13 cellular contexts compared by ENCODE assay signal in the genomic region with DNA sequence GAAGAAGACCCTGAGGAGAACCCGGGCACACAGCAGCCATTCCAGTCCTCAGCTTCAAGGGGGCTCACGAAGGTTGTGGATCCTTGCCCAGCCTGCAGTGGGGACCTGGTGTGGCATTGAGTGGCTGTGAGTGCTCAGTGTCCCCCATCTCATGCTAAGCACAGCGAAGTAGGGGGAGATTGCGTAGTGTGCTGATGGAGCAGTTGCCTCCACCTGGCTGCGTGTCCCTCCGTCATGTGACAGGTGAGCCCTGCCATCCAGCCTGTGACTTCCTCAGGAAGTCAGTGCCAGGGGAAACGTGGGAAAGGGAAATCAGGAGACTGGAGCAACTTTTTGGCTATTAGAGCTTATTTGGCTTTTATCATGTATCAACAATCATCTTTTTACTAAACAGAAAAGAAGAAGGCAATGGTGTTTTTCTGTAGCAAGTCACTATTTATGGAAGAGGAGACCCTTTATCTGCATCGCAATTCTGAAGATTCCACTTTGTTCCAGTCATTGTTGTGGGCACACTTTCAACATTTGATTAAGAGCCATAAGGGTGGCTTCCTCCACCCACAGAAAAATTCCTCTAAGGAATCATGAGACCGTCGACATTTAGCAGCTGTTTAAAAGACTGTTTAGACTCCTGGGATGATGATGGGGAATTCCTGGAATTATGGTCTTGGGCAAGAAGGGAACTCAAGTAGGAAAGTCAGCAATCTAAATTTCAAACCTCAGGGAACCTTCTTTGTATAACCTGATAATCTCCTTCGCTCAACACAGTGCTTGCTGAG.
DNase-seq lines count a peak whose midpoint lies in the region; ATAC-seq and TF ChIP-seq lines count a peak whose summit lies in the region.
"Had no signal": no experiment of that assay in that cellular context is flagged by ENCODE, and none has a peak within 500 bp of the region (broad histone marks: within the 10 kb centered on the region; RNA-seq: fewer than 3 reads in every experiment).

No MANE protein-coding gene starts in this region.

- intact Hi-C loops in colonic mucosa (cut with DNase I) (no loop called here), spleen (cut with DNase I; ENCODE audit: low total_unique reads) (no loop called here), CD14-positive monocyte (cut with micrococcal nuclease) (no loop called here)

- H3K4me3 ChIP-seq in colonic mucosa, result no peak overlapping the region
- no peak overlapping the region for H3K4me3 ChIP-seq in spleen
- H3K4me3 ChIP-seq in effector memory CD4-positive, alpha-beta T cell (ENCODE audit: insufficient read depth, low read depth, low read length, poor library complexity, severe bottlenecking), result no peak overlapping the region

- H3K27me3 Mint-ChIP-seq in CD14-positive monocyte (ENCODE audit: low read depth in 3 of 3), result peaks cover 4 to 8% (median 5%) of the 10 kb centered on the region in 3 donors
- H3K27me3 Mint-ChIP-seq in activated CD4-positive, alpha-beta memory T cell treated with anti-CD3 and anti-CD28 coated beads, Interleukin-2, amount 10 ng/mL, durations not matched to agents 7 days and 5 days, result peaks cover 24% of the 10 kb centered on the region

- peaks cover 6% of the 10 kb centered on the region for H3K4me1 Mint-ChIP-seq in CD14-positive monocyte
- peaks cover 9% of the 10 kb centered on the region for H3K4me1 Mint-ChIP-seq in activated CD4-positive, alpha-beta memory T cell treated with anti-CD3 and anti-CD28 coated beads, Interleukin-2, amount 10 ng/mL, durations not matched to agents 7 days and 5 days
- H3K4me1 Mint-ChIP-seq: naive B cell had no signal

- H3K9me3 Mint-ChIP-seq in CD14-positive monocyte, result peaks cover 0 to 3% (median 0%) of the 10 kb centered on the region in 7 donors
- H3K9me3 Mint-ChIP-seq in activated CD4-positive, alpha-beta memory T cell treated with anti-CD3 and anti-CD28 coated beads, Interleukin-2, amount 10 ng/mL, durations not matched to agents 7 days and 5 days, result no peaks in the 10 kb centered on the region

- H3K27ac ChIP-seq in colonic mucosa (peak overlapping the region; percentile 27), spleen (peak overlapping the region in 7 of 8 donors; percentile 31 to 65 (median 47))
- no peak overlapping the region for H3K27ac ChIP-seq in effector memory CD4-positive, alpha-beta T cell (ENCODE audit: insufficient read depth, low read length, poor library complexity, severe bottlenecking)
- H3K27ac ChIP-seq: VCaP had no signal

- H3K27ac Mint-ChIP-seq in CD14-positive monocyte, result no peak overlapping the region
- no peak overlapping the region for H3K27ac Mint-ChIP-seq in activated CD4-positive, alpha-beta memory T cell treated with anti-CD3 and anti-CD28 coated beads, Interleukin-2, amount 10 ng/mL, durations not matched to agents 7 days and 5 days
- H3K27ac Mint-ChIP-seq: naive B cell had no signal

- CTCF ChIA-PET in activated CD4-positive, alpha-beta memory T cell treated with anti-CD3 and anti-CD28 coated beads, Interleukin-2, amount 10 ng/mL, durations not matched to agents 7 days and 5 days (lab: Charles Lee), result no interaction called here

- H3K36me3 ChIP-seq in colonic mucosa, result no peaks in the 10 kb centered on the region
- no peaks in the 10 kb centered on the region for H3K36me3 ChIP-seq in spleen
- no peaks in the 10 kb centered on the region for H3K36me3 ChIP-seq in effector memory CD4-positive, alpha-beta T cell (ENCODE audit: control insufficient read depth, insufficient read depth, low read length)

- no peak for TF ChIP-seq CTCF in colonic mucosa (IDR thresholded peaks at IDR 0.05)
- TF ChIP-seq CTCF in spleen (IDR thresholded peaks at IDR 0.05 in 8 of 11, conservative IDR thresholded peaks at IDR 0.05 in 3 of 11), result no peak
- TF ChIP-seq CTCF in CD14-positive monocyte (IDR thresholded peaks at IDR 0.05), result no peak

- H3K27me3 ChIP-seq in colonic mucosa, result no peaks in the 10 kb centered on the region
- H3K27me3 ChIP-seq in spleen (replicated peaks in 1 of 7), result peaks cover 0 to 4% (median 0%) of the 10 kb centered on the region in 7 donors
- H3K27me3 ChIP-seq in effector memory CD4-positive, alpha-beta T cell (replicated peaks; ENCODE audit: control insufficient read depth, insufficient read depth, low read length, poor library complexity, severe bottlenecking), result peaks cover 3% of the 10 kb centered on the region

- H3K4me1 ChIP-seq in colonic mucosa, result no peaks in the 10 kb centered on the region
- peaks cover 0 to 11% (median 0%) of the 10 kb centered on the region in 6 donors for H3K4me1 ChIP-seq in spleen
- no peaks in the 10 kb centered on the region for H3K4me1 ChIP-seq in effector memory CD4-positive, alpha-beta T cell (ENCODE audit: control insufficient read depth, insufficient read depth, low read length, poor library complexity, severe bottlenecking)

- POLR2A ChIA-PET in activated CD4-positive, alpha-beta memory T cell treated with anti-CD3 and anti-CD28 coated beads, Interleukin-2, amount 10 ng/mL, durations not matched to agents 7 days and 5 days (lab: Charles Lee), result no interaction called here

- H3K9me3 ChIP-seq in colonic mucosa, result no peaks in the 10 kb centered on the region
- no peaks in the 10 kb centered on the region for H3K9me3 ChIP-seq in spleen
- H3K9me3 ChIP-seq in effector memory CD4-positive, alpha-beta T cell (ENCODE audit: control insufficient read depth, low read length), result no peaks in the 10 kb centered on the region

- no peak for TF ChIP-seq POLR2A in spleen (IDR thresholded peaks at IDR 0.05)

- WGBS in spleen, 5 donors, result 65 to 74% (median 68%) methylated on average over 10 to 11 of the region's 11 CpGs

- DNase-seq in GM04503 (ENCODE audit: low read depth) (peak; percentile 79), colonic mucosa (no peak), left lobe of liver (ENCODE audit: low spot score) (peak; percentile 81), spleen (no peak), CD14-positive monocyte (ENCODE audit: low spot score) (no peak)
- no peak for DNase-seq in stimulated activated CD8-positive, alpha-beta memory T cell treated with anti-CD3 and anti-CD28 coated beads, Interleukin-4, amount 100 ng/mL, for 48 hours
- no peak for DNase-seq in effector memory CD4-positive, alpha-beta T cell
- no peak for DNase-seq in activated CD4-positive, alpha-beta memory T cell treated with anti-CD3 and anti-CD28 coated beads, Interleukin-2, amount 10 ng/mL, durations not matched to agents 7 days and 5 days
- DNase-seq: naive B cell; NCI-H510A treated with DMSO at 0.1 percent for 48 hours; SHP77; stimulated activated CD4-positive, alpha-beta T cell treated with anti-CD3 and anti-CD28 coated beads, Interleukin-1b, Interleukin-23, amount 100 ng/mL, for 48 hours had no signal

- H3K9ac ChIP-seq in colonic mucosa (ENCODE audit: low read depth in 2 of 2, low read length in 2 of 2), result peak overlapping the region in 1 of 2 donors; percentile 48

- peak; percentile 86 for ATAC-seq in left lobe of liver

- no peak overlapping the region for H3K4me3 Mint-ChIP-seq in CD14-positive monocyte
- H3K4me3 Mint-ChIP-seq in activated CD4-positive, alpha-beta memory T cell treated with anti-CD3 and anti-CD28 coated beads, Interleukin-2, amount 10 ng/mL, durations not matched to agents 7 days and 5 days, result no peak overlapping the region
- H3K4me3 Mint-ChIP-seq: naive B cell had no signal

- H3K36me3 Mint-ChIP-seq in CD14-positive monocyte, result no peaks in the 10 kb centered on the region
- no peaks in the 10 kb centered on the region for H3K36me3 Mint-ChIP-seq in activated CD4-positive, alpha-beta memory T cell treated with anti-CD3 and anti-CD28 coated beads, Interleukin-2, amount 10 ng/mL, durations not matched to agents 7 days and 5 days (ENCODE audit: low read depth)
- H3K36me3 Mint-ChIP-seq: naive B cell had no signal

Comparison
In these comparisons a context has a peak if more than half of its experiments do, and no peak if none do; other contexts are left out.
1. DNase-seq: peak in GM04503 (single experiment) and left lobe of liver (single experiment); none in colonic mucosa (single experiment), spleen (single experiment), stimulated activated CD8-positive, alpha-beta memory T cell treated with anti-CD3 and anti-CD28 coated beads, Interleukin-4, amount 100 ng/mL, for 48 hours (single experiment), CD14-positive monocyte (single experiment), effector memory CD4-positive, alpha-beta T cell (0 of 3) and activated CD4-positive, alpha-beta memory T cell treated with anti-CD3 and anti-CD28 coated beads, Interleukin-2, amount 10 ng/mL, durations not matched to agents 7 days and 5 days (single experiment).